In genomic region chr4:129437347-129437746, GRCh38 we compare ENCODE assay signal across 11 cellular contexts.
"Had no signal": no experiment of that assay in that cellular context is flagged by ENCODE, and none has a peak within 500 bp of the region (broad histone marks: within the 10 kb centered on the region; RNA-seq: fewer than 3 reads in every experiment).

No MANE protein-coding gene starts in this region.

- H3K27ac Mint-ChIP-seq: GM23338, H9, HFFc6 had no signal

- H3K36me3 ChIP-seq: HAP-1 had no signal

- FAIRE-seq: H1, H54 had no signal

- H3K27ac ChIP-seq: GM23248 had no signal

- DNase-seq: GM23248, GOT3, H7, H9, HCEC 1CT, HFFc6 had no signal

- H3K4me3 ChIP-seq: GM23248, GM23338, HAP-1 had no signal

- ATAC-seq: GM23338, HCT116 had no signal

- H3K4me1 ChIP-seq: HAP-1 had no signal

- H3K4me2 ChIP-seq: GM23338 had no signal

- H3K9me3 ChIP-seq: HAP-1 had no signal

- H3K9ac ChIP-seq: GM23248 had no signal

- H3K4me1 Mint-ChIP-seq: H9 had no signal

- H3K9me3 Mint-ChIP-seq: GM23338, H9 had no signal

- H3K4me3 Mint-ChIP-seq: GM23338, H9, HFFc6 had no signal

- H2AFZ ChIP-seq: GM23248, GM23338 had no signal
